17 cellular contexts compared by ENCODE assay signal in the genomic region with DNA sequence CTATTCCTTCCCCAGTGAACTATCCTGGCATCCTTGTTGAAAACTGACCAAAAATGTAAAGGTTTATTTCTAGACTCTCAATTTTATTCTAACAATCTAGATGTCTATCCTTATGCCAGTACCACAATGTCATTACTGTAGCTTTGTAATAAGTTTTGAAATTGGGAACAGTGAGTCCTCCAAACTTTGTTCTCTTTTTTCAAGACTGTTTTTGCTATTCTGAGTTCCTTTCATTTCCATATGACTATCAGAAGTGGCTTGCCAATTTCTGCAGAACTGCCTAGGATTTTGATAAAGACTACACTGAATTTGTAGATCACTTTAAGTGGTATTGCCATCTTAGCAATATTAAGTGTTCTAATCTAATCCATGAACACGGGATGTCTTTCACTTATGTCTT. TPM values are rescaled to one million over a fixed set of nuclear protein-coding genes. Genes with fewer than 3 reads are reported as not detected.
DNase-seq lines count a peak whose midpoint lies in the region; ATAC-seq and TF ChIP-seq lines count a peak whose summit lies in the region.
"Had no signal": no experiment of that assay in that cellular context is flagged by ENCODE, and none has a peak within 500 bp of the region (broad histone marks: within the 10 kb centered on the region; RNA-seq: fewer than 3 reads in every experiment).

No MANE protein-coding gene starts in this region.

- DNase-seq in activated T-cell treated with anti-CD3 and anti-CD28 coated beads, Interleukin-2, amount 50 U/mL, for 24 hours = no peak
- DNase-seq in activated T-cell treated with anti-CD3 and anti-CD28 coated beads, Interleukin-2, amount 50 U/mL, for 1 hour = no peak
- DNase-seq in CD14-positive monocyte (ENCODE audit: low spot score) (no peak), HFFc6 (no peak), memory B cell (ENCODE audit: low spot score in 2 of 2) (no peak), mesenteric fat pad (ENCODE audit: low spot score) (no peak)
- DNase-seq: C1 segment of cervical spinal cord, DMS53, H9, NCI-H1105, NCI-H1694, NCI-H2227 treated with DMSO at 0.1 percent for 48 hours, NCI-H524, SHP77 treated with DMSO at 0.1 percent for 48 hours had no signal

- no peaks in the 10 kb centered on the region for H3K9me3 Mint-ChIP-seq in activated T-cell treated with anti-CD3 and anti-CD28 coated beads, Interleukin-2, amount 50 U/mL, for 24 hours
- H3K9me3 Mint-ChIP-seq in CD14-positive monocyte (no peaks in the 10 kb centered on the region), HFFc6 (peaks cover 4% of the 10 kb centered on the region; the same call in 1 of the 2 replicates), memory B cell (no peaks in the 10 kb centered on the region)
- H3K9me3 Mint-ChIP-seq: H9 had no signal

- TF ChIP-seq CTCF in CD14-positive monocyte (IDR thresholded peaks at IDR 0.05) (no peak), HFFc6 (IDR thresholded peaks at IDR 0.05) (no peak)

- H3K4me3 Mint-ChIP-seq in activated T-cell treated with anti-CD3 and anti-CD28 coated beads, Interleukin-2, amount 50 U/mL, for 24 hours = no peak overlapping the region
- no peak overlapping the region for H3K4me3 Mint-ChIP-seq in CD14-positive monocyte
- no peak overlapping the region for H3K4me3 Mint-ChIP-seq in HFFc6
- H3K4me3 Mint-ChIP-seq in memory B cell = no peak overlapping the region
- H3K4me3 Mint-ChIP-seq: H9 had no signal

- peak overlapping the region; percentile 27 for H3K27ac Mint-ChIP-seq in activated T-cell treated with anti-CD3 and anti-CD28 coated beads, Interleukin-2, amount 50 U/mL, for 24 hours
- H3K27ac Mint-ChIP-seq in CD14-positive monocyte (peak overlapping the region in 4 of 7 donors; percentile 8 to 82 (median 66)), HFFc6 (peak overlapping the region; percentile 74; the same call in 1 of the 2 replicates), memory B cell (peak overlapping the region; percentile 86)

- H3K36me3 Mint-ChIP-seq in activated T-cell treated with anti-CD3 and anti-CD28 coated beads, Interleukin-2, amount 50 U/mL, for 24 hours (ENCODE audit: low read depth) = peaks cover 74% of the 10 kb centered on the region
- H3K36me3 Mint-ChIP-seq in CD14-positive monocyte (peaks cover 24 to 35% of the 10 kb centered on the region in 2 donors), HFFc6 (ENCODE audit: low read depth) (peaks cover 54% of the 10 kb centered on the region), memory B cell (peaks cover 10% of the 10 kb centered on the region)

- no peaks in the 10 kb centered on the region for H3K27me3 Mint-ChIP-seq in activated T-cell treated with anti-CD3 and anti-CD28 coated beads, Interleukin-2, amount 50 U/mL, for 24 hours
- no peaks in the 10 kb centered on the region for H3K27me3 Mint-ChIP-seq in CD14-positive monocyte (ENCODE audit: low read depth in 3 of 3)
- H3K27me3 Mint-ChIP-seq in HFFc6 (ENCODE audit: insufficient read depth) = no peaks in the 10 kb centered on the region; the same call in 1 of the 2 replicates
- H3K27me3 Mint-ChIP-seq in memory B cell = no peaks in the 10 kb centered on the region

- peaks cover 68% of the 10 kb centered on the region for H3K4me1 Mint-ChIP-seq in activated T-cell treated with anti-CD3 and anti-CD28 coated beads, Interleukin-2, amount 50 U/mL, for 24 hours (ENCODE audit: low read depth)
- peaks cover 52% of the 10 kb centered on the region for H3K4me1 Mint-ChIP-seq in CD14-positive monocyte
- peaks cover 88% of the 10 kb centered on the region for H3K4me1 Mint-ChIP-seq in HFFc6 (ENCODE audit: low read depth)
- H3K4me1 Mint-ChIP-seq in memory B cell = peaks cover 45% of the 10 kb centered on the region

- ATAC-seq in memory B cell (ENCODE audit: low read depth) (no peak), GM21447 (IDR thresholded peaks at IDR 0.05; ENCODE audit: unreplicated experiment) (no peak), GM18517 (IDR thresholded peaks at IDR 0.05; ENCODE audit: unreplicated experiment) (no peak)
- ATAC-seq: A549 had no signal

- intact Hi-C loops in CD14-positive monocyte (cut with micrococcal nuclease) = no loop called here

RNA-seq across cellular contexts. Expression of a gene that starts 9.7 kb away (rescaled TPM):
- polyA plus RNA-seq in CD14-positive monocyte = 100 to 1,000 TPM; 172 to 179 TPM
- total RNA-seq in HFFc6 (2021; fragmentation: NEBNext Ultra II Directional; extraction: Animal tissue kit (Norgen Biotek cat#: 25700)) = 100 to 1,000 TPM; 167 to 195 (median 180) TPM
- total RNA-seq in mesenteric fat pad = 107 TPM

RNA-seq across cellular contexts. Expression of a gene that starts 53.7 kb away (rescaled TPM):
- 10 to 100 TPM; 48.4 to 66.1 TPM for polyA plus RNA-seq in CD14-positive monocyte
- 10 to 100 TPM; 10.1 to 17.9 (median 11.5) TPM for total RNA-seq in HFFc6 (2021; fragmentation: NEBNext Ultra II Directional; extraction: Animal tissue kit (Norgen Biotek cat#: 25700))
- 6.1 TPM for total RNA-seq in mesenteric fat pad

Comparison
In these comparisons a context has a peak if more than half of its experiments do, and no peak if none do; other contexts are left out.
1. H3K27ac Mint-ChIP-seq: peak in every context shown above with its lines; median percentile 86 in memory B cell; 74 in HFFc6; 66 in CD14-positive monocyte; 27 in activated T-cell treated with anti-CD3 and anti-CD28 coated beads, Interleukin-2, amount 50 U/mL, for 24 hours.